1 cellular context compared by ENCODE assay signal in genomic region chr5:7827602-7828001, GRCh38.
TF ChIP-seq lines count a peak whose summit lies in the region.

No MANE protein-coding gene starts in this region.

TF ChIP-seq in SK-N-SH, 30 proteins besides CTCF, POLR2A, EP300 and RAD21 (continued from another document):
- TF ChIP-seq PBX3 (IDR thresholded peaks at IDR 0.05) (no peak), FOXJ3 (CRISPR knock-in tag; IDR thresholded peaks at IDR 0.05) (no peak), RFX5 (IDR thresholded peaks at IDR 0.05; ENCODE audit: low read length) (no peak), MXI1 (IDR thresholded peaks at IDR 0.05; ENCODE audit: low read depth, low read length) (no peak), IRF3 (IDR thresholded peaks at IDR 0.05; ENCODE audit: low read depth, low read length) (no peak), MAX (IDR thresholded peaks at IDR 0.05; ENCODE audit: low read depth) (no peak), TEAD4 (IDR thresholded peaks at IDR 0.05; ENCODE audit: borderline replicate concordance, insufficient read depth) (no peak), USF1 (IDR thresholded peaks at IDR 0.05; ENCODE audit: borderline replicate concordance, low read depth) (no peak), RCOR1 (IDR thresholded peaks at IDR 0.05; ENCODE audit: low read length) (no peak), GABPA (IDR thresholded peaks at IDR 0.05; ENCODE audit: low read depth) (no peak), NRF1 (IDR thresholded peaks at IDR 0.05; ENCODE audit: low read depth, low read length) (no peak), CHD2 (IDR thresholded peaks at IDR 0.05; ENCODE audit: low read length, partially characterized antibody) (no peak), YY1 (IDR thresholded peaks at IDR 0.05; ENCODE audit: low read depth) (no peak), ZBTB33 (IDR thresholded peaks at IDR 0.05; ENCODE audit: borderline replicate concordance, low read depth) (no peak)
